In genomic region chr4:105060628-105061027, GRCh38 we compare ENCODE assay signal across 8 cellular contexts.
DNase-seq lines count a peak whose midpoint lies in the region; ATAC-seq lines count a peak whose summit lies in the region.

No MANE protein-coding gene starts in this region.

- H3K4me3 Mint-ChIP-seq in CD4-positive, alpha-beta memory T cell: no peak overlapping the region

- H3K36me3 Mint-ChIP-seq in CD4-positive, alpha-beta memory T cell: no peaks in the 10 kb centered on the region

- peak; percentile 92 for ATAC-seq in HG03095 (IDR thresholded peaks at IDR 0.05; ENCODE audit: unreplicated experiment)

- no peaks in the 10 kb centered on the region for H3K36me3 ChIP-seq in CD4-positive, alpha-beta memory T cell (ENCODE audit: insufficient read depth, low read length)

- H3K4me1 ChIP-seq in CD4-positive, alpha-beta memory T cell (ENCODE audit: insufficient read depth, low read length): peaks cover 18% of the 10 kb centered on the region

- intact Hi-C loops in CD4-positive, alpha-beta memory T cell (cut with micrococcal nuclease): no loop called here

- peak overlapping the region in 1 of 7 donors; percentile 0 for H3K27ac Mint-ChIP-seq in CD4-positive, alpha-beta memory T cell

- H3K9me3 Mint-ChIP-seq in CD4-positive, alpha-beta memory T cell: no peaks in the 10 kb centered on the region

- no peaks in the 10 kb centered on the region for H3K9me3 ChIP-seq in CD4-positive, alpha-beta memory T cell (ENCODE audit: control insufficient read depth in 1 of 2, low read length in 2 of 2)

- CTCF ChIA-PET in CD4-positive, alpha-beta memory T cell (lab: Charles Lee; ENCODE audit: partially characterized antibody): interaction anchor here (1.0 to 1.4 kb wide), 2 partner anchors 9 to 413 kb away, joined by 3 to 5 read pairs; partner anchors contain the start of gene PPA2

- POLR2A ChIA-PET in CD4-positive, alpha-beta memory T cell (lab: Charles Lee; ENCODE audit: partially characterized antibody): no interaction called here

- H3K4me3 ChIP-seq in CD4-positive, alpha-beta memory T cell (ENCODE audit: low read length in 2 of 2): no peak overlapping the region

- peak; percentile 36 for DNase-seq in stimulated activated CD4-positive, alpha-beta T cell treated with anti-CD3 and anti-CD28 coated beads, Interleukin-15, amount 100 ng/mL, for 24 hours
- no peak for DNase-seq in stimulated activated CD4-positive, alpha-beta T cell treated with anti-CD3 and anti-CD28 coated beads, Interleukin-12 subunit alpha, Interleukin-12 subunit beta, amount 100 ng/mL, for 4 hours
- DNase-seq in SKM-1 treated with dmso at 0.1 percent for 144 hours (lab: John Stamatoyannopoulos, UW; ENCODE audit: unreplicated experiment): peak; percentile 99
- peak; percentile 32 for DNase-seq in iris pigment epithelial cell (ENCODE audit: low read depth)
- no peak for DNase-seq in CD4-positive, alpha-beta memory T cell
- DNase-seq in mucosa of gallbladder (ENCODE audit: low spot score): no peak
- no peak for DNase-seq in NCI-H748 (lab: John Stamatoyannopoulos, UW; ENCODE audit: unreplicated experiment)

- H3K4me1 Mint-ChIP-seq in CD4-positive, alpha-beta memory T cell: peaks cover 19 to 23% (median 21%) of the 10 kb centered on the region in 4 donors

- H3K27me3 ChIP-seq in CD4-positive, alpha-beta memory T cell (ENCODE audit: insufficient read depth, low read length): no peaks in the 10 kb centered on the region

- H3K27me3 Mint-ChIP-seq in CD4-positive, alpha-beta memory T cell: no peaks in the 10 kb centered on the region

- H3K27ac ChIP-seq in CD4-positive, alpha-beta memory T cell (ENCODE audit: low read depth, low read length): no peak overlapping the region

Comparison
In these comparisons a context has a peak if more than half of its experiments do, and no peak if none do; other contexts are left out.
1. DNase-seq: peak in stimulated activated CD4-positive, alpha-beta T cell treated with anti-CD3 and anti-CD28 coated beads, Interleukin-15, amount 100 ng/mL, for 24 hours (single experiment), SKM-1 treated with dmso at 0.1 percent for 144 hours (single experiment) and iris pigment epithelial cell (single experiment); none in stimulated activated CD4-positive, alpha-beta T cell treated with anti-CD3 and anti-CD28 coated beads, Interleukin-12 subunit alpha, Interleukin-12 subunit beta, amount 100 ng/mL, for 4 hours (single experiment), CD4-positive, alpha-beta memory T cell (0 of 5), mucosa of gallbladder (single experiment) and NCI-H748 (single experiment).